1 cellular context compared by ENCODE assay signal in the genomic region with DNA sequence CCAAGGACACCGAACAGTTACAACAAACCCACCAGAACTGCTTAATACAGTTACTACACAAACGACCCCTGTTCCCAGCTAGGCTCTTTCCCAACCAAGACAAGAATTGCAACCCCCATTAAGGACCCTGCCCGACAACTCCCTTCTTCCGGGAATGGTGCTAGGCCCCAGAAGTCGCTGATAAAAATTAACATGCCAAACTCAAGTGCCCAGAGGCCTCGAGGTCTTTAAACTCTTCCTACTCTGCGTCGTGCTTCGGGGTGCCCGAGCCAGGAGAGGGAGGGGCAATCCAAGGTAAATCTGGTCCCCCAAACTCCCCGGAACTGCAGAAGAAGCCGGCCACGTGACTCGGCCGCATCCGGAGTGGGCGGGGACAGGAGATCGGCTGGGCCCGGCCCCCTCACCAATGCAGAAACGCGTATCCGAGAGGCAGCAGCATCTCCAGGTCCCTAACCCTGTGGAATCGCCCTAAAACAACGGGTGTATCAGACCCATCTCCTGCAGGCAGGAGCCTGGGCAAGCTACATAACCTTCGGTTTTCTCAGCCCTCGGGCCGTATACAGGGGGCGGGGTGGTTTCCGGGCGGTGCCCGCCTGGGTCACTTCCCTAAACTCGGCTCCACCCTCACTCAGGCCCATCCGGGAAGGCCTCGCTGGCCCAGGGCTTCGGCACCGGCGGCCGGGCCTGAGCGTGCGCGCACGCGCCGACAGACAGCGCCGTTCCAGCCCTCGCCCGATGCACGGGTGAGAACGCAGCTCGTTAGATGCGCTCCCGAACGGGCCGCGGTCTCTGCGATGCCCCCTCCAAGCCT.
TF ChIP-seq lines count a peak whose summit lies in the region.

No MANE protein-coding gene starts in this region.

TF ChIP-seq in GM23338, 12 proteins besides CTCF, POLR2A, EP300 and RAD21 (continued from another document):
- TF ChIP-seq, protein P1, sequence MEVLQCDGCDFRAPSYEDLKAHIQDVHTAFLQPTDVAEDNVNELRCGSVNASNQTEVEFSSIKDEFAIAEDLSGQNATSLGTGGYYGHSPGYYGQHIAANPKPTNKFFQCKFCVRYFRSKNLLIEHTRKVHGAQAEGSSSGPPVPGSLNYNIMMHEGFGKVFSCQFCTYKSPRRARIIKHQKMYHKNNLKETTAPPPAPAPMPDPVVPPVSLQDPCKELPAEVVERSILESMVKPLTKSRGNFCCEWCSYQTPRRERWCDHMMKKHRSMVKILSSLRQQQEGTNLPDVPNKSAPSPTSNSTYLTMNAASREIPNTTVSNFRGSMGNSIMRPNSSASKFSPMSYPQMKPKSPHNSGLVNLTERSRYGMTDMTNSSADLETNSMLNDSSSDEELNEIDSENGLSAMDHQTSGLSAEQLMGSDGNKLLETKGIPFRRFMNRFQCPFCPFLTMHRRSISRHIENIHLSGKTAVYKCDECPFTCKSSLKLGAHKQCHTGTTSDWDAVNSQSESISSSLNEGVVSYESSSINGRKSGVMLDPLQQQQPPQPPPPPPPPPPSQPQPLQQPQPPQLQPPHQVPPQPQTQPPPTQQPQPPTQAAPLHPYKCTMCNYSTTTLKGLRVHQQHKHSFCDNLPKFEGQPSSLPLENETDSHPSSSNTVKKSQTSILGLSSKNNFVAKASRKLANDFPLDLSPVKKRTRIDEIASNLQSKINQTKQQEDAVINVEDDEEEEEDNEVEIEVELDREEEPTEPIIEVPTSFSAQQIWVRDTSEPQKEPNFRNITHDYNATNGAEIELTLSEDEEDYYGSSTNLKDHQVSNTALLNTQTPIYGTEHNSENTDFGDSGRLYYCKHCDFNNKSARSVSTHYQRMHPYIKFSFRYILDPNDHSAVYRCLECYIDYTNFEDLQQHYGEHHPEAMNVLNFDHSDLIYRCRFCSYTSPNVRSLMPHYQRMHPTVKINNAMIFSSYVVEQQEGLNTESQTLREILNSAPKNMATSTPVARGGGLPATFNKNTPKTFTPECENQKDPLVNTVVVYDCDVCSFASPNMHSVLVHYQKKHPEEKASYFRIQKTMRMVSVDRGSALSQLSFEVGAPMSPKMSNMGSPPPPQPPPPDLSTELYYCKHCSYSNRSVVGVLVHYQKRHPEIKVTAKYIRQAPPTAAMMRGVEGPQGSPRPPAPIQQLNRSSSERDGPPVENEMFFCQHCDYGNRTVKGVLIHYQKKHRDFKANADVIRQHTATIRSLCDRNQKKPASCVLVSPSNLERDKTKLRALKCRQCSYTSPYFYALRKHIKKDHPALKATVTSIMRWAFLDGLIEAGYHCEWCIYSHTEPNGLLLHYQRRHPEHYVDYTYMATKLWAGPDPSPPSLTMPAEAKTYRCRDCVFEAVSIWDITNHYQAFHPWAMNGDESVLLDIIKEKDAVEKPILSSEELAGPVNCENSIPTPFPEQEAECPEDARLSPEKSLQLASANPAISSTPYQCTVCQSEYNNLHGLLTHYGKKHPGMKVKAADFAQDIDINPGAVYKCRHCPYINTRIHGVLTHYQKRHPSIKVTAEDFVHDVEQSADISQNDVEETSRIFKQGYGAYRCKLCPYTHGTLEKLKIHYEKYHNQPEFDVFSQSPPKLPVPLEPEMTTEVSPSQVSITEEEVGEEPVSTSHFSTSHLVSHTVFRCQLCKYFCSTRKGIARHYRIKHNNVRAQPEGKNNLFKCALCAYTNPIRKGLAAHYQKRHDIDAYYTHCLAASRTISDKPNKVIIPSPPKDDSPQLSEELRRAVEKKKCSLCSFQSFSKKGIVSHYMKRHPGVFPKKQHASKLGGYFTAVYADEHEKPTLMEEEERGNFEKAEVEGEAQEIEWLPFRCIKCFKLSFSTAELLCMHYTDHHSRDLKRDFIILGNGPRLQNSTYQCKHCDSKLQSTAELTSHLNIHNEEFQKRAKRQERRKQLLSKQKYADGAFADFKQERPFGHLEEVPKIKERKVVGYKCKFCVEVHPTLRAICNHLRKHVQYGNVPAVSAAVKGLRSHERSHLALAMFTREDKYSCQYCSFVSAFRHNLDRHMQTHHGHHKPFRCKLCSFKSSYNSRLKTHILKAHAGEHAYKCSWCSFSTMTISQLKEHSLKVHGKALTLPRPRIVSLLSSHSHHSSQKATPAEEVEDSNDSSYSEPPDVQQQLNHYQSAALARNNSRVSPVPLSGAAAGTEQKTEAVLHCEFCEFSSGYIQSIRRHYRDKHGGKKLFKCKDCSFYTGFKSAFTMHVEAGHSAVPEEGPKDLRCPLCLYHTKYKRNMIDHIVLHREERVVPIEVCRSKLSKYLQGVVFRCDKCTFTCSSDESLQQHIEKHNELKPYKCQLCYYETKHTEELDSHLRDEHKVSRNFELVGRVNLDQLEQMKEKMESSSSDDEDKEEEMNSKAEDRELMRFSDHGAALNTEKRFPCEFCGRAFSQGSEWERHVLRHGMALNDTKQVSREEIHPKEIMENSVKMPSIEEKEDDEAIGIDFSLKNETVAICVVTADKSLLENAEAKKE (CRISPR knock-in tag; IDR thresholded peaks at IDR 0.05), result no peak
- no peak for TF ChIP-seq ZNF331 (CRISPR knock-in tag; IDR thresholded peaks at IDR 0.05; ENCODE audit: low read depth)
- TF ChIP-seq, protein P2, sequence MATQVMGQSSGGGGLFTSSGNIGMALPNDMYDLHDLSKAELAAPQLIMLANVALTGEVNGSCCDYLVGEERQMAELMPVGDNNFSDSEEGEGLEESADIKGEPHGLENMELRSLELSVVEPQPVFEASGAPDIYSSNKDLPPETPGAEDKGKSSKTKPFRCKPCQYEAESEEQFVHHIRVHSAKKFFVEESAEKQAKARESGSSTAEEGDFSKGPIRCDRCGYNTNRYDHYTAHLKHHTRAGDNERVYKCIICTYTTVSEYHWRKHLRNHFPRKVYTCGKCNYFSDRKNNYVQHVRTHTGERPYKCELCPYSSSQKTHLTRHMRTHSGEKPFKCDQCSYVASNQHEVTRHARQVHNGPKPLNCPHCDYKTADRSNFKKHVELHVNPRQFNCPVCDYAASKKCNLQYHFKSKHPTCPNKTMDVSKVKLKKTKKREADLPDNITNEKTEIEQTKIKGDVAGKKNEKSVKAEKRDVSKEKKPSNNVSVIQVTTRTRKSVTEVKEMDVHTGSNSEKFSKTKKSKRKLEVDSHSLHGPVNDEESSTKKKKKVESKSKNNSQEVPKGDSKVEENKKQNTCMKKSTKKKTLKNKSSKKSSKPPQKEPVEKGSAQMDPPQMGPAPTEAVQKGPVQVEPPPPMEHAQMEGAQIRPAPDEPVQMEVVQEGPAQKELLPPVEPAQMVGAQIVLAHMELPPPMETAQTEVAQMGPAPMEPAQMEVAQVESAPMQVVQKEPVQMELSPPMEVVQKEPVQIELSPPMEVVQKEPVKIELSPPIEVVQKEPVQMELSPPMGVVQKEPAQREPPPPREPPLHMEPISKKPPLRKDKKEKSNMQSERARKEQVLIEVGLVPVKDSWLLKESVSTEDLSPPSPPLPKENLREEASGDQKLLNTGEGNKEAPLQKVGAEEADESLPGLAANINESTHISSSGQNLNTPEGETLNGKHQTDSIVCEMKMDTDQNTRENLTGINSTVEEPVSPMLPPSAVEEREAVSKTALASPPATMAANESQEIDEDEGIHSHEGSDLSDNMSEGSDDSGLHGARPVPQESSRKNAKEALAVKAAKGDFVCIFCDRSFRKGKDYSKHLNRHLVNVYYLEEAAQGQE (IDR thresholded peaks at IDR 0.05; ENCODE audit: unreplicated experiment), result no peak
- no peak for TF ChIP-seq EZH2phosphoT487 (IDR thresholded peaks at IDR 0.05; ENCODE audit: unreplicated experiment)
